1 cellular context compared by ENCODE assay signal in genomic region chr1:81032973-81033425, GRCh38.
TF ChIP-seq lines count a peak whose summit lies in the region.

No MANE protein-coding gene starts in this region.

TF ChIP-seq in HEK293, 187 proteins besides CTCF, POLR2A, EP300 and RAD21 (continued from another document):
- no peak for TF ChIP-seq AEBP2 (tag by site-specific recombination; IDR thresholded peaks at IDR 0.05; ENCODE audit: borderline replicate concordance)
- TF ChIP-seq ZNF350 (tag by site-specific recombination; IDR thresholded peaks at IDR 0.05), result no peak
- no peak for TF ChIP-seq ZNF175 (tag by site-specific recombination; IDR thresholded peaks at IDR 0.05)
- TF ChIP-seq ZNF23 (tag by site-specific recombination; IDR thresholded peaks at IDR 0.05; ENCODE audit: borderline replicate concordance), result no peak
- no peak for TF ChIP-seq ZNF416 (tag by site-specific recombination; IDR thresholded peaks at IDR 0.05)
- TF ChIP-seq KLF1 (tag by site-specific recombination; IDR thresholded peaks at IDR 0.05), result peak; percentile 40; the same call in 1 of the 2 replicates
- no peak for TF ChIP-seq ZNF510 (tag by site-specific recombination; IDR thresholded peaks at IDR 0.05; ENCODE audit: insufficient replicate concordance)
- peak; percentile 46; the same call in 1 of the 2 replicates for TF ChIP-seq ZSCAN16 (tag by site-specific recombination; IDR thresholded peaks at IDR 0.05)
- TF ChIP-seq ZBTB7A (tag by site-specific recombination; IDR thresholded peaks at IDR 0.05; ENCODE audit: low read depth), result 0 out of 2 replicates have a peak, but pooled peaks have one; percentile 38
- TF ChIP-seq, protein P1, sequence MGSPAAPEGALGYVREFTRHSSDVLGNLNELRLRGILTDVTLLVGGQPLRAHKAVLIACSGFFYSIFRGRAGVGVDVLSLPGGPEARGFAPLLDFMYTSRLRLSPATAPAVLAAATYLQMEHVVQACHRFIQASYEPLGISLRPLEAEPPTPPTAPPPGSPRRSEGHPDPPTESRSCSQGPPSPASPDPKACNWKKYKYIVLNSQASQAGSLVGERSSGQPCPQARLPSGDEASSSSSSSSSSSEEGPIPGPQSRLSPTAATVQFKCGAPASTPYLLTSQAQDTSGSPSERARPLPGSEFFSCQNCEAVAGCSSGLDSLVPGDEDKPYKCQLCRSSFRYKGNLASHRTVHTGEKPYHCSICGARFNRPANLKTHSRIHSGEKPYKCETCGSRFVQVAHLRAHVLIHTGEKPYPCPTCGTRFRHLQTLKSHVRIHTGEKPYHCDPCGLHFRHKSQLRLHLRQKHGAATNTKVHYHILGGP (tag by site-specific recombination; IDR thresholded peaks at IDR 0.05), result no peak; the same call in none of the 2 replicates
- TF ChIP-seq ZNF626 (tag by site-specific recombination; IDR thresholded peaks at IDR 0.05), result no peak
- TF ChIP-seq ZNF654 (tag by site-specific recombination; IDR thresholded peaks at IDR 0.05; ENCODE audit: low read depth), result no peak; the same call in 1 of the 2 replicates
- peak; percentile 71; the same call in 1 of the 2 replicates for TF ChIP-seq ZNF76 (tag by site-specific recombination; IDR thresholded peaks at IDR 0.05; ENCODE audit: borderline replicate concordance, low read depth)
- TF ChIP-seq ZNF624 (tag by site-specific recombination; IDR thresholded peaks at IDR 0.05), result no peak
- TF ChIP-seq, protein P2, sequence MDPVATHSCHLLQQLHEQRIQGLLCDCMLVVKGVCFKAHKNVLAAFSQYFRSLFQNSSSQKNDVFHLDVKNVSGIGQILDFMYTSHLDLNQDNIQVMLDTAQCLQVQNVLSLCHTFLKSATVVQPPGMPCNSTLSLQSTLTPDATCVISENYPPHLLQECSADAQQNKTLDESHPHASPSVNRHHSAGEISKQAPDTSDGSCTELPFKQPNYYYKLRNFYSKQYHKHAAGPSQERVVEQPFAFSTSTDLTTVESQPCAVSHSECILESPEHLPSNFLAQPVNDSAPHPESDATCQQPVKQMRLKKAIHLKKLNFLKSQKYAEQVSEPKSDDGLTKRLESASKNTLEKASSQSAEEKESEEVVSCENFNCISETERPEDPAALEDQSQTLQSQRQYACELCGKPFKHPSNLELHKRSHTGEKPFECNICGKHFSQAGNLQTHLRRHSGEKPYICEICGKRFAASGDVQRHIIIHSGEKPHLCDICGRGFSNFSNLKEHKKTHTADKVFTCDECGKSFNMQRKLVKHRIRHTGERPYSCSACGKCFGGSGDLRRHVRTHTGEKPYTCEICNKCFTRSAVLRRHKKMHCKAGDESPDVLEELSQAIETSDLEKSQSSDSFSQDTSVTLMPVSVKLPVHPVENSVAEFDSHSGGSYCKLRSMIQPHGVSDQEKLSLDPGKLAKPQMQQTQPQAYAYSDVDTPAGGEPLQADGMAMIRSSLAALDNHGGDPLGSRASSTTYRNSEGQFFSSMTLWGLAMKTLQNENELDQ (tag by site-specific recombination; IDR thresholded peaks at IDR 0.05; ENCODE audit: low read depth), result peak; percentile 84; the same call in 1 of the 2 replicates
- TF ChIP-seq, protein P3, sequence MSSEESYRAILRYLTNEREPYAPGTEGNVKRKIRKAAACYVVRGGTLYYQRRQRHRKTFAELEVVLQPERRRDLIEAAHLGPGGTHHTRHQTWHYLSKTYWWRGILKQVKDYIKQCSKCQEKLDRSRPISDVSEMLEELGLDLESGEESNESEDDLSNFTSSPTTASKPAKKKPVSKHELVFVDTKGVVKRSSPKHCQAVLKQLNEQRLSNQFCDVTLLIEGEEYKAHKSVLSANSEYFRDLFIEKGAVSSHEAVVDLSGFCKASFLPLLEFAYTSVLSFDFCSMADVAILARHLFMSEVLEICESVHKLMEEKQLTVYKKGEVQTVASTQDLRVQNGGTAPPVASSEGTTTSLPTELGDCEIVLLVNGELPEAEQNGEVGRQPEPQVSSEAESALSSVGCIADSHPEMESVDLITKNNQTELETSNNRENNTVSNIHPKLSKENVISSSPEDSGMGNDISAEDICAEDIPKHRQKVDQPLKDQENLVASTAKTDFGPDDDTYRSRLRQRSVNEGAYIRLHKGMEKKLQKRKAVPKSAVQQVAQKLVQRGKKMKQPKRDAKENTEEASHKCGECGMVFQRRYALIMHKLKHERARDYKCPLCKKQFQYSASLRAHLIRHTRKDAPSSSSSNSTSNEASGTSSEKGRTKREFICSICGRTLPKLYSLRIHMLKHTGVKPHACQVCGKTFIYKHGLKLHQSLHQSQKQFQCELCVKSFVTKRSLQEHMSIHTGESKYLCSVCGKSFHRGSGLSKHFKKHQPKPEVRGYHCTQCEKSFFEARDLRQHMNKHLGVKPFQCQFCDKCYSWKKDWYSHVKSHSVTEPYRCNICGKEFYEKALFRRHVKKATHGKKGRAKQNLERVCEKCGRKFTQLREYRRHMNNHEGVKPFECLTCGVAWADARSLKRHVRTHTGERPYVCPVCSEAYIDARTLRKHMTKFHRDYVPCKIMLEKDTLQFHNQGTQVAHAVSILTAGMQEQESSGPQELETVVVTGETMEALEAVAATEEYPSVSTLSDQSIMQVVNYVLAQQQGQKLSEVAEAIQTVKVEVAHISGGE (tag by site-specific recombination; conservative IDR thresholded peaks at IDR 0.05; ENCODE audit: low read depth), result no peak
- TF ChIP-seq ZNF501 (tag by site-specific recombination; IDR thresholded peaks at IDR 0.05), result peak; percentile 83
- TF ChIP-seq ZNF423 (tag by site-specific recombination; IDR thresholded peaks at IDR 0.05), result no peak
- peak; percentile 61; the same call in 1 of the 2 replicates for TF ChIP-seq MZF1 (tag by site-specific recombination; IDR thresholded peaks at IDR 0.05; ENCODE audit: borderline replicate concordance)
- TF ChIP-seq, protein P4, sequence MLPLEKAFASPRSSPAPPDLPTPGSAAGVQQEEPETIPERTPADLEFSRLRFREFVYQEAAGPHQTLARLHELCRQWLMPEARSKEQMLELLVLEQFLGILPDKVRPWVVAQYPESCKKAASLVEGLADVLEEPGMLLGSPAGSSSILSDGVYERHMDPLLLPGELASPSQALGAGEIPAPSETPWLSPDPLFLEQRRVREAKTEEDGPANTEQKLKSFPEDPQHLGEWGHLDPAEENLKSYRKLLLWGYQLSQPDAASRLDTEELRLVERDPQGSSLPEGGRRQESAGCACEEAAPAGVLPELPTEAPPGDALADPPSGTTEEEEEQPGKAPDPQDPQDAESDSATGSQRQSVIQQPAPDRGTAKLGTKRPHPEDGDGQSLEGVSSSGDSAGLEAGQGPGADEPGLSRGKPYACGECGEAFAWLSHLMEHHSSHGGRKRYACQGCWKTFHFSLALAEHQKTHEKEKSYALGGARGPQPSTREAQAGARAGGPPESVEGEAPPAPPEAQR (tag by site-specific recombination; IDR thresholded peaks at IDR 0.05), result 0 out of 2 replicates have a peak, but pooled peaks have one; percentile 69
- no peak for TF ChIP-seq ZNF169 (tag by site-specific recombination; IDR thresholded peaks at IDR 0.05)
- TF ChIP-seq ZXDB (tag by site-specific recombination; IDR thresholded peaks at IDR 0.05), result peak; percentile 93
- no peak for TF ChIP-seq ZNF114 (tag by site-specific recombination; IDR thresholded peaks at IDR 0.05)
- no peak for TF ChIP-seq ZNF645 (tag by site-specific recombination; IDR thresholded peaks at IDR 0.05)
- peak; percentile 85 for TF ChIP-seq MYNN (tag by site-specific recombination; IDR thresholded peaks at IDR 0.05; ENCODE audit: borderline replicate concordance)
- no peak for TF ChIP-seq ZNF311 (tag by site-specific recombination; IDR thresholded peaks at IDR 0.05; ENCODE audit: borderline replicate concordance)
- TF ChIP-seq ZNF670 (tag by site-specific recombination; IDR thresholded peaks at IDR 0.05; ENCODE audit: low read depth), result no peak
- TF ChIP-seq ZNF664 (tag by site-specific recombination; IDR thresholded peaks at IDR 0.05), result peak; percentile 78
- TF ChIP-seq SP2 (tag by site-specific recombination; IDR thresholded peaks at IDR 0.05), result peak; percentile 41; the same call in 1 of the 2 replicates
- no peak for TF ChIP-seq ZNF155 (tag by site-specific recombination; IDR thresholded peaks at IDR 0.05)
- TF ChIP-seq, protein P5, sequence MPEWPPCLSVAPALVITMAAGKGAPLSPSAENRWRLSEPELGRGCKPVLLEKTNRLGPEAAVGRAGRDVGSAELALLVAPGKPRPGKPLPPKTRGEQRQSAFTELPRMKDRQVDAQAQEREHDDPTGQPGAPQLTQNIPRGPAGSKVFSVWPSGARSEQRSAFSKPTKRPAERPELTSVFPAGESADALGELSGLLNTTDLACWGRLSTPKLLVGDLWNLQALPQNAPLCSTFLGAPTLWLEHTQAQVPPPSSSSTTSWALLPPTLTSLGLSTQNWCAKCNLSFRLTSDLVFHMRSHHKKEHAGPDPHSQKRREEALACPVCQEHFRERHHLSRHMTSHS (tag by site-specific recombination; IDR thresholded peaks at IDR 0.05), result peak; percentile 98
- TF ChIP-seq ZNF837 (tag by site-specific recombination; IDR thresholded peaks at IDR 0.05), result no peak
- TF ChIP-seq ZNF529 (tag by site-specific recombination; IDR thresholded peaks at IDR 0.05; ENCODE audit: insufficient replicate concordance), result peak; percentile 29
- TF ChIP-seq ZEB2 (tag by site-specific recombination; IDR thresholded peaks at IDR 0.05), result peak; percentile 99
- no peak for TF ChIP-seq ZNF701 (tag by site-specific recombination; IDR thresholded peaks at IDR 0.05)
- peak; percentile 99 for TF ChIP-seq OSR2 (tag by site-specific recombination; IDR thresholded peaks at IDR 0.05)
- TF ChIP-seq, protein P6, sequence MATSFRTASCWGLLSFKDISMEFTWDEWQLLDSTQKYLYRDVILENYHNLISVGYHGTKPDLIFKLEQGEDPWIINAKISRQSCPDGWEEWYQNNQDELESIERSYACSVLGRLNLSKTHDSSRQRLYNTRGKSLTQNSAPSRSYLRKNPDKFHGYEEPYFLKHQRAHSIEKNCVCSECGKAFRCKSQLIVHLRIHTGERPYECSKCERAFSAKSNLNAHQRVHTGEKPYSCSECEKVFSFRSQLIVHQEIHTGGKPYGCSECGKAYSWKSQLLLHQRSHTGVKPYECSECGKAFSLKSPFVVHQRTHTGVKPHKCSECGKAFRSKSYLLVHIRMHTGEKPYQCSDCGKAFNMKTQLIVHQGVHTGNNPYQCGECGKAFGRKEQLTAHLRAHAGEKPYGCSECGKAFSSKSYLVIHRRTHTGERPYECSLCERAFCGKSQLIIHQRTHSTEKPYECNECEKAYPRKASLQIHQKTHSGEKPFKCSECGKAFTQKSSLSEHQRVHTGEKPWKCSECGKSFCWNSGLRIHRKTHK (tag by site-specific recombination; IDR thresholded peaks at IDR 0.05), result no peak
- no peak for TF ChIP-seq ZNF121 (tag by site-specific recombination; IDR thresholded peaks at IDR 0.05)
- TF ChIP-seq ZFP41 (tag by site-specific recombination; IDR thresholded peaks at IDR 0.05; ENCODE audit: borderline replicate concordance), result no peak
- no peak; the same call in 1 of the 2 replicates for TF ChIP-seq ZNF335 (tag by site-specific recombination; conservative IDR thresholded peaks at IDR 0.05)
- no peak for TF ChIP-seq REPIN1 (tag by site-specific recombination; IDR thresholded peaks at IDR 0.05; ENCODE audit: low read depth)
- TF ChIP-seq ZNF140 (tag by site-specific recombination; IDR thresholded peaks at IDR 0.05), result no peak
- no peak for TF ChIP-seq ZNF658 (tag by site-specific recombination; IDR thresholded peaks at IDR 0.05)
- TF ChIP-seq, protein P7, sequence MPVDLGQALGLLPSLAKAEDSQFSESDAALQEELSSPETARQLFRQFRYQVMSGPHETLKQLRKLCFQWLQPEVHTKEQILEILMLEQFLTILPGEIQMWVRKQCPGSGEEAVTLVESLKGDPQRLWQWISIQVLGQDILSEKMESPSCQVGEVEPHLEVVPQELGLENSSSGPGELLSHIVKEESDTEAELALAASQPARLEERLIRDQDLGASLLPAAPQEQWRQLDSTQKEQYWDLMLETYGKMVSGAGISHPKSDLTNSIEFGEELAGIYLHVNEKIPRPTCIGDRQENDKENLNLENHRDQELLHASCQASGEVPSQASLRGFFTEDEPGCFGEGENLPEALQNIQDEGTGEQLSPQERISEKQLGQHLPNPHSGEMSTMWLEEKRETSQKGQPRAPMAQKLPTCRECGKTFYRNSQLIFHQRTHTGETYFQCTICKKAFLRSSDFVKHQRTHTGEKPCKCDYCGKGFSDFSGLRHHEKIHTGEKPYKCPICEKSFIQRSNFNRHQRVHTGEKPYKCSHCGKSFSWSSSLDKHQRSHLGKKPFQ (tag by site-specific recombination; IDR thresholded peaks at IDR 0.05), result peak; percentile 90
- no peak for TF ChIP-seq ZNF677 (tag by site-specific recombination; IDR thresholded peaks at IDR 0.05)
- peak; percentile 96 for TF ChIP-seq ZNF629 (tag by site-specific recombination; IDR thresholded peaks at IDR 0.05)
- peak; percentile 67 for TF ChIP-seq ZBTB8A (tag by site-specific recombination; IDR thresholded peaks at IDR 0.05)
- TF ChIP-seq ZNF202 (tag by site-specific recombination; IDR thresholded peaks at IDR 0.05; ENCODE audit: borderline replicate concordance), result no peak
- TF ChIP-seq ZNF112 (tag by site-specific recombination; IDR thresholded peaks at IDR 0.05), result no peak
- TF ChIP-seq ZNF548 (tag by site-specific recombination; IDR thresholded peaks at IDR 0.05), result no peak
- TF ChIP-seq ZNF132 (tag by site-specific recombination; IDR thresholded peaks at IDR 0.05; ENCODE audit: borderline replicate concordance), result no peak
- TF ChIP-seq ZNF549 (tag by site-specific recombination; IDR thresholded peaks at IDR 0.05), result no peak
